ENCODE assay signal across 8 cellular contexts in genomic region chr12:57583008-57583831, GRCh38. TPM values are rescaled to one million over a fixed set of nuclear protein-coding genes. Genes with fewer than 3 reads are reported as not detected.
DNase-seq lines count a peak whose midpoint lies in the region; TF ChIP-seq lines count a peak whose summit lies in the region.

No MANE protein-coding gene starts in this region.

- H3K27me3 ChIP-seq in H7 (ENCODE audit: control insufficient read depth, insufficient read depth, low read length), result peaks cover 5% of the 10 kb centered on the region
- peaks cover 0 to 6% of the 10 kb centered on the region in 2 donors for H3K27me3 ChIP-seq in tibial artery

- peak; percentile 52 for DNase-seq in GM04504 (ENCODE audit: low read depth)
- peak; percentile 92 for DNase-seq in H7
- DNase-seq in M059J (ENCODE audit: low read depth), result peak; percentile 72
- peak; percentile 70 for DNase-seq in RPMI7951 (ENCODE audit: low read depth)
- DNase-seq in activated T-helper 1 cell treated with Interleukin-2 at 50 U/mL for 16 hours (ENCODE audit: low read depth), result peak; percentile 37
- DNase-seq in fibroblast of the conjunctiva (ENCODE audit: low read depth), result peak; percentile 82
- DNase-seq in non-pigmented ciliary epithelial cell (ENCODE audit: low read depth), result peak; percentile 57
- DNase-seq in tibial artery, result peak; percentile 67 to 72

- no peak overlapping the region for H3K27ac ChIP-seq in tibial artery

- peak; percentile 89 to 98 for TF ChIP-seq CTCF in tibial artery (IDR thresholded peaks at IDR 0.05)

- no peaks in the 10 kb centered on the region for H3K9me3 ChIP-seq in tibial artery

- intact Hi-C loops in tibial artery (cut with DNase I; ENCODE audit: low total_unique reads), result loop anchor here (2.0 kb wide), 1 partner anchor 38 kb away; no protein-coding TSS in a partner anchor

- H3K4me1 ChIP-seq in tibial artery, result no peaks in the 10 kb centered on the region

- no peak overlapping the region for H3K4me3 ChIP-seq in H7 (ENCODE audit: insufficient read depth, low read depth, low read length)
- H3K4me3 ChIP-seq in tibial artery, result no peak overlapping the region

- H3K36me3 ChIP-seq in H7 (replicated peaks; ENCODE audit: control insufficient read depth, insufficient read depth, low read length) (peaks cover 9% of the 10 kb centered on the region), tibial artery (no peaks in the 10 kb centered on the region)

RNA-seq across cellular contexts. Expression of gene PIP4K2C, which starts 7.8 kb away (rescaled TPM):
- total RNA-seq in H7 (2014; rRNA removed; shearing (Covaris generic)), result 26.0 and 26.3 TPM in 2 replicates
- 71.2 and 85.3 TPM in 2 replicates for total RNA-seq in M059J (2014; rRNA removed; shearing (Covaris generic))
- 15.9 and 19.3 TPM in 2 replicates for total RNA-seq in RPMI7951 (2014; rRNA removed; shearing (Covaris generic))

RNA-seq across cellular contexts. Expression of gene DTX3, which starts 21.4 kb away (rescaled TPM):
- 42.9 and 52.9 TPM in 2 replicates for total RNA-seq in H7 (2014; rRNA removed; shearing (Covaris generic))
- 20.1 and 21.4 TPM in 2 replicates for total RNA-seq in M059J (2014; rRNA removed; shearing (Covaris generic))
- total RNA-seq in RPMI7951 (2014; rRNA removed; shearing (Covaris generic)), result 9.9 and 10.7 TPM in 2 replicates

RNA-seq across cellular contexts. Expression of gene ARHGEF25, which starts 28.0 kb away (rescaled TPM):
- 8.7 and 19.8 TPM in 2 replicates for total RNA-seq in H7 (2014; rRNA removed; shearing (Covaris generic))
- 6.2 and 13.2 TPM in 2 replicates for total RNA-seq in M059J (2014; rRNA removed; shearing (Covaris generic))
- total RNA-seq in RPMI7951 (2014; rRNA removed; shearing (Covaris generic)), result 9.4 and 11.5 TPM in 2 replicates

RNA-seq across cellular contexts. Expression of gene KIF5A, which starts 33.4 kb away (rescaled TPM):
- 1.0 and 1.3 TPM in 2 replicates for total RNA-seq in H7 (2014; rRNA removed; shearing (Covaris generic))
- 0.30 and 0.37 TPM in 2 replicates for total RNA-seq in M059J (2014; rRNA removed; shearing (Covaris generic))
- total RNA-seq in RPMI7951 (2014; rRNA removed; shearing (Covaris generic)), result 0.60 and 1.9 TPM in 2 replicates

RNA-seq across cellular contexts. Expression of gene DCTN2, which starts 36.2 kb away (rescaled TPM):
- 98.2 and 125 TPM in 2 replicates for total RNA-seq in H7 (2014; rRNA removed; shearing (Covaris generic))
- 97.9 and 119 TPM in 2 replicates for total RNA-seq in M059J (2014; rRNA removed; shearing (Covaris generic))
- total RNA-seq in RPMI7951 (2014; rRNA removed; shearing (Covaris generic)), result 123 and 155 TPM in 2 replicates

Comparison
In these comparisons a context has a peak if more than half of its experiments do, and no peak if none do; other contexts are left out.
1. DNase-seq: peak in every context shown above with its lines; median percentile 92 in H7; 82 in fibroblast of the conjunctiva; 72 in M059J; 70 in RPMI7951; 70 in tibial artery; 57 in non-pigmented ciliary epithelial cell; 52 in GM04504; 37 in activated T-helper 1 cell treated with Interleukin-2 at 50 U/mL for 16 hours.